Comparison of ENCODE assay signal across 30 cellular contexts in genomic region chr12:77477907-77478533, GRCh38.
"Had no signal": no experiment of that assay in that cellular context is flagged by ENCODE, and none has a peak within 500 bp of the region (broad histone marks: within the 10 kb centered on the region; RNA-seq: fewer than 3 reads in every experiment).

No MANE protein-coding gene starts in this region.

- H2AFZ ChIP-seq: PC-9 had no signal

- DNase-seq: activated CD4-positive, alpha-beta T cell treated with anti-CD3 and anti-CD28 coated beads for 36 hours; activated CD4-positive, alpha-beta T cell treated with anti-CD3 and anti-CD28 coated beads, Interleukin-2, amount 10 ng/mL, durations not matched to agents 7 days and 5 days; activated CD4-positive, alpha-beta T cell treated with anti-CD3 and anti-CD28 coated beads, Interleukin-2, amount 50 U/mL, for 48 hours; activated CD8-positive, alpha-beta T cell treated with anti-CD3 and anti-CD28 coated beads, Interleukin-2, amount 10 ng/mL, durations not matched to agents 7 days and 5 days; activated gamma-delta T cell; activated naive CD4-positive, alpha-beta T cell treated with Interleukin-2 at 50 U/mL for 16 hours; activated naive CD8-positive, alpha-beta T cell treated with anti-CD3 and anti-CD28 coated beads, Interleukin-2, amount 10 ng/mL, durations not matched to agents 7 days and 5 days; activated T-cell treated with anti-CD3 and anti-CD28 coated beads, Interleukin-2, amount 50 U/mL, for 24 hours; amygdala; MM.1S; NCI-H1105; NCI-H1417 treated with DMSO at 0.1 percent for 48 hours; NCI-H1694; NCI-H1930; NCI-H2081 treated with DMSO at 0.1 percent for 48 hours; NCI-H226; NCI-H446 treated with DMSO at 0.1 percent for 48 hours; NCI-H69; NK-92 treated with Interleukin-12 subunit alpha and Interleukin-12 subunit beta, amount 100 ng/mL, for 24 hours; PC-9; SIG-M5; T1000 had no signal

- H3K4me1 ChIP-seq: ascending aorta had no signal

- FAIRE-seq: RCC 7860 had no signal

- H3K27me3 ChIP-seq: ascending aorta, cardiac muscle cell had no signal

- H3K4me2 ChIP-seq: KMS-11, PC-9 had no signal

- H3K27me3 Mint-ChIP-seq: activated CD4-positive, alpha-beta T cell treated with anti-CD3 and anti-CD28 coated beads for 36 hours; activated CD4-positive, alpha-beta T cell treated with anti-CD3 and anti-CD28 coated beads, Interleukin-2, amount 10 ng/mL, durations not matched to agents 7 days and 5 days; activated naive CD4-positive, alpha-beta T cell treated with anti-CD3 and anti-CD28 coated beads, Interleukin-2, amount 50 U/mL, for 24 hours; activated naive CD8-positive, alpha-beta T cell treated with anti-CD3 and anti-CD28 coated beads, Interleukin-2, amount 10 ng/mL, durations not matched to agents 7 days and 5 days; activated T-cell treated with anti-CD3 and anti-CD28 coated beads, Interleukin-2, amount 50 U/mL, for 24 hours; central memory CD8-positive, alpha-beta T cell had no signal

- H3K4me3 Mint-ChIP-seq: activated CD4-positive, alpha-beta T cell treated with anti-CD3 and anti-CD28 coated beads for 36 hours; activated CD4-positive, alpha-beta T cell treated with anti-CD3 and anti-CD28 coated beads, Interleukin-2, amount 10 ng/mL, durations not matched to agents 7 days and 5 days; activated CD8-positive, alpha-beta T cell treated with anti-CD3 and anti-CD28 coated beads, Interleukin-2, amount 10 ng/mL, durations not matched to agents 7 days and 5 days; activated naive CD4-positive, alpha-beta T cell treated with anti-CD3 and anti-CD28 coated beads, Interleukin-2, amount 50 U/mL, for 24 hours; activated naive CD8-positive, alpha-beta T cell treated with anti-CD3 and anti-CD28 coated beads, Interleukin-2, amount 10 ng/mL, durations not matched to agents 7 days and 5 days; activated T-cell treated with anti-CD3 and anti-CD28 coated beads, Interleukin-2, amount 50 U/mL, for 24 hours; central memory CD8-positive, alpha-beta T cell had no signal

- H3K36me3 ChIP-seq: ascending aorta, cardiac muscle cell had no signal

- H3K27ac Mint-ChIP-seq: activated CD4-positive, alpha-beta T cell treated with anti-CD3 and anti-CD28 coated beads for 36 hours; activated CD4-positive, alpha-beta T cell treated with anti-CD3 and anti-CD28 coated beads, Interleukin-2, amount 10 ng/mL, durations not matched to agents 7 days and 5 days; activated CD8-positive, alpha-beta T cell treated with anti-CD3 and anti-CD28 coated beads, Interleukin-2, amount 10 ng/mL, durations not matched to agents 7 days and 5 days; activated naive CD4-positive, alpha-beta T cell treated with anti-CD3 and anti-CD28 coated beads, Interleukin-2, amount 50 U/mL, for 24 hours; activated naive CD8-positive, alpha-beta T cell treated with anti-CD3 and anti-CD28 coated beads, Interleukin-2, amount 10 ng/mL, durations not matched to agents 7 days and 5 days; activated T-cell treated with anti-CD3 and anti-CD28 coated beads, Interleukin-2, amount 50 U/mL, for 24 hours; activated T-helper 2 cell treated with anti-CD3 and anti-CD28 coated beads, Interferon-gamma antibody, Interleukin-2, Interleukin-4, amounts not matched to agents 10 μg/mL and 5 μg/mL and 100 μg/mL, durations not matched to agents 14 hours and 24 hours and 36 hours had no signal

- H3K4me3 ChIP-seq: ascending aorta, cardiac muscle cell, PC-9 had no signal

- H3K9me3 Mint-ChIP-seq: activated CD4-positive, alpha-beta T cell treated with anti-CD3 and anti-CD28 coated beads, Interleukin-2, amount 10 ng/mL, durations not matched to agents 7 days and 5 days; activated naive CD8-positive, alpha-beta T cell treated with anti-CD3 and anti-CD28 coated beads, Interleukin-2, amount 10 ng/mL, durations not matched to agents 7 days and 5 days; activated T-helper 2 cell treated with anti-CD3 and anti-CD28 coated beads, Interferon-gamma antibody, Interleukin-2, Interleukin-4, amounts not matched to agents 10 μg/mL and 5 μg/mL and 100 μg/mL, durations not matched to agents 14 hours and 24 hours and 36 hours had no signal

- H3K36me3 Mint-ChIP-seq: activated naive CD4-positive, alpha-beta T cell treated with anti-CD3 and anti-CD28 coated beads, Interleukin-2, amount 50 U/mL, for 24 hours; activated naive CD8-positive, alpha-beta T cell treated with anti-CD3 and anti-CD28 coated beads, Interleukin-2, amount 10 ng/mL, durations not matched to agents 7 days and 5 days had no signal

- H3K4me1 Mint-ChIP-seq: activated CD4-positive, alpha-beta T cell treated with anti-CD3 and anti-CD28 coated beads for 36 hours; activated CD4-positive, alpha-beta T cell treated with anti-CD3 and anti-CD28 coated beads, Interleukin-2, amount 10 ng/mL, durations not matched to agents 7 days and 5 days; activated naive CD4-positive, alpha-beta T cell treated with anti-CD3 and anti-CD28 coated beads, Interleukin-2, amount 50 U/mL, for 24 hours; activated naive CD8-positive, alpha-beta T cell treated with anti-CD3 and anti-CD28 coated beads, Interleukin-2, amount 10 ng/mL, durations not matched to agents 7 days and 5 days; central memory CD8-positive, alpha-beta T cell had no signal

- H3K9ac ChIP-seq: KMS-11 had no signal

- H3K27ac ChIP-seq: ascending aorta, cardiac muscle cell, KMS-11, PC-9, RWPE1 had no signal

- H3K9me3 ChIP-seq: ascending aorta had no signal
